ENCODE assay signal across 16 cellular contexts in the genomic region with DNA sequence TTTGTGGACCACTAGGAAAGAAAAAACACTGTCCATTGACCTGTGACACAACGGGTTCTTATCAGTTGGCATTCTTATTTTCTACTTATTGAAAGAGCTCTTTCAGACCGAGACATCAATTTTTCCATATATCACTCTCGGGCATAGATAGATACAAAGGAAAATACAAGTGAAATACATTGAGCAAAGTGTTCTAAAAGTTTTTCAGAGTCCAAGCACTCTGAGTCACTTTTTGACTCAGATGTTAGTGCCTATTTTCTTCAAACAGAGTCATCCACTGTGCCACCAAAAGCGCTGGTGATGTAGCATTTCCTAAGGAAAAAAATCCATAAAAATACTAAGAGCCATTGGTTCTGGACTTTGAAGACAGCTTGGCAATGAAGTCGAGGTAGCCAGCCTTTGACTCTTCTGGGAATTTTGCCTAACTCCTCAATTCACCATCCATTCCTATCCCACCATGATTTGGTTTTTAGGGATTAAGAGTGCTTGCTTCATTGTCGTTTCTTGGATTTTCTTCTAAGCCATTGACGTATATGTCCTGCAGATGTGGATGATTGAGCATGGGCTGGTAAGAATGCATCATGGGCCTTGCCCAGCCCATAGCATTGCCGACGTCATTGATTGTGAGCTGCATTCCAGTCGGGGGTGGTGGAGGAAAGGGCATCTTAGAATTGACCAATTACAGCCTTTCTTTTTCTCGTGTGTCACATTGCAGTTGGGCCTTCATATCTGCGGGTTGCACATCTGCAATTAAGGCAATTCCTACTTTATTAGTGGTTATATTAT. TPM values are rescaled to one million over a fixed set of nuclear protein-coding genes. Genes with fewer than 3 reads are reported as not detected.
DNase-seq lines count a peak whose midpoint lies in the region; ATAC-seq and TF ChIP-seq lines count a peak whose summit lies in the region.
"Had no signal": no experiment of that assay in that cellular context is flagged by ENCODE, and none has a peak within 500 bp of the region (broad histone marks: within the 10 kb centered on the region; RNA-seq: fewer than 3 reads in every experiment).

No MANE protein-coding gene starts in this region.

- peak; percentile 60 for ATAC-seq in activated naive CD8-positive, alpha-beta T cell treated with anti-CD3 and anti-CD28 coated beads, Interleukin-2, amount 50 U/mL, for 24 hours
- ATAC-seq in left ventricle myocardium superior = no peak
- ATAC-seq: CD8-positive, alpha-beta T cell; left lobe of liver; right lobe of liver had no signal

- no peak overlapping the region for H3K27ac ChIP-seq in BLaER1
- H3K27ac ChIP-seq: right lobe of liver, suprapubic skin had no signal

- peaks cover 98% of the 10 kb centered on the region for H3K4me1 ChIP-seq in BLaER1

- H4K20me1 ChIP-seq in BLaER1 = peaks cover 100% of the 10 kb centered on the region

- peaks cover 86% of the 10 kb centered on the region for H3K36me3 ChIP-seq in BLaER1
- H3K36me3 ChIP-seq: right lobe of liver, suprapubic skin had no signal

- peak overlapping the region; percentile 91 for H3K27ac Mint-ChIP-seq in HFFc6
- H3K27ac Mint-ChIP-seq in activated naive CD8-positive, alpha-beta T cell treated with anti-CD3 and anti-CD28 coated beads, Interleukin-2, amount 50 U/mL, for 24 hours = peak overlapping the region; percentile 95
- H3K27ac Mint-ChIP-seq: CD8-positive, alpha-beta T cell had no signal

- H3K9me3 ChIP-seq in BLaER1 = 0 out of 2 replicates have a peak, but pooled peaks cover 7% of the 10 kb centered on the region
- H3K9me3 ChIP-seq: right lobe of liver, suprapubic skin had no signal

- H3K4me3 Mint-ChIP-seq in HFFc6 = peak overlapping the region; percentile 56
- H3K4me3 Mint-ChIP-seq in activated naive CD8-positive, alpha-beta T cell treated with anti-CD3 and anti-CD28 coated beads, Interleukin-2, amount 50 U/mL, for 24 hours = peak overlapping the region; percentile 39
- H3K4me3 Mint-ChIP-seq: CD8-positive, alpha-beta T cell had no signal

- peak overlapping the region; percentile 86; the same call in 1 of the 2 replicates for H3K4me2 ChIP-seq in BLaER1

- peaks cover 5% of the 10 kb centered on the region for H3K9me3 Mint-ChIP-seq in HFFc6
- H3K9me3 Mint-ChIP-seq in activated naive CD8-positive, alpha-beta T cell treated with anti-CD3 and anti-CD28 coated beads, Interleukin-2, amount 50 U/mL, for 24 hours = peaks cover 6% of the 10 kb centered on the region

- peaks cover 79% of the 10 kb centered on the region for H3K4me1 Mint-ChIP-seq in HFFc6 (ENCODE audit: low read depth)
- peaks cover 54% of the 10 kb centered on the region for H3K4me1 Mint-ChIP-seq in activated naive CD8-positive, alpha-beta T cell treated with anti-CD3 and anti-CD28 coated beads, Interleukin-2, amount 50 U/mL, for 24 hours

- H3K27me3 Mint-ChIP-seq in HFFc6 (ENCODE audit: insufficient read depth) = peaks cover 1% of the 10 kb centered on the region
- peaks cover under 1% of the 10 kb centered on the region for H3K27me3 Mint-ChIP-seq in activated naive CD8-positive, alpha-beta T cell treated with anti-CD3 and anti-CD28 coated beads, Interleukin-2, amount 50 U/mL, for 24 hours

- peak; percentile 28 for DNase-seq in HFFc6
- no peak for DNase-seq in activated naive CD8-positive, alpha-beta T cell treated with anti-CD3 and anti-CD28 coated beads, Interleukin-2, amount 50 U/mL, for 24 hours
- peak; percentile 40 for DNase-seq in kidney tubule cell (ENCODE audit: low spot score)
- no peak for DNase-seq in NCI-H2171 (lab: John Stamatoyannopoulos, UW)
- DNase-seq in left ventricle myocardium superior = no peak
- DNase-seq in DMS153 (lab: John Stamatoyannopoulos, UW) = no peak
- no peak for DNase-seq in NCI-H1092 treated with DMSO at 0.1 percent for 48 hours (lab: John Stamatoyannopoulos, UW)
- DNase-seq: aorta; CD8-positive, alpha-beta T cell; effector CD8-positive, alpha-beta T cell; glutamatergic neuron; right lobe of liver; T-helper 9 cell had no signal

- no peaks in the 10 kb centered on the region for H3K27me3 ChIP-seq in BLaER1
- H3K27me3 ChIP-seq: right lobe of liver, suprapubic skin had no signal

- intact Hi-C loops in left ventricle myocardium superior (cut with micrococcal nuclease) = no loop called here

- H3K36me3 Mint-ChIP-seq in HFFc6 (ENCODE audit: low read depth) = peaks cover 32% of the 10 kb centered on the region
- H3K36me3 Mint-ChIP-seq in activated naive CD8-positive, alpha-beta T cell treated with anti-CD3 and anti-CD28 coated beads, Interleukin-2, amount 50 U/mL, for 24 hours (ENCODE audit: low read depth) = peaks cover 40% of the 10 kb centered on the region

- no peak overlapping the region for H3K4me3 ChIP-seq in BLaER1
- H3K4me3 ChIP-seq: right lobe of liver, suprapubic skin had no signal

- TF ChIP-seq CTCF in HFFc6 (IDR thresholded peaks at IDR 0.05) = peak; percentile 25; the same call in 1 of the 2 replicates

- H3K9ac ChIP-seq in BLaER1 = no peak overlapping the region

RNA-seq across cellular contexts. Expression of a gene that starts 10.6 kb away (rescaled TPM):
- total RNA-seq in HFFc6 (2021; fragmentation: NEBNext Ultra II Directional; extraction: Animal tissue kit (Norgen Biotek cat#: 25700)) = 100 to 1,000 TPM; 174 to 194 (median 181) TPM
- total RNA-seq in left ventricle myocardium superior = 22.0 TPM

Comparison
In these comparisons a context has a peak if more than half of its experiments do, and no peak if none do; other contexts are left out.
1. DNase-seq: peak in HFFc6 (single experiment) and kidney tubule cell (single experiment); none in activated naive CD8-positive, alpha-beta T cell treated with anti-CD3 and anti-CD28 coated beads, Interleukin-2, amount 50 U/mL, for 24 hours (single experiment), NCI-H2171 (single experiment), left ventricle myocardium superior (single experiment), DMS153 (single experiment) and NCI-H1092 treated with DMSO at 0.1 percent for 48 hours (single experiment).